In genomic region chr22:46124383-46125144, GRCh38 we compare ENCODE assay signal across 1 cellular context.
TF ChIP-seq lines count a peak whose summit lies in the region.

No MANE protein-coding gene starts in this region.

TF ChIP-seq in K562, 482 proteins besides CTCF, POLR2A, EP300 and RAD21:
- TF ChIP-seq CBFA2T3 (IDR thresholded peaks at IDR 0.05) = peak; percentile 32
- 0 out of 2 replicates have a peak, but pooled peaks have one; percentile 24 for TF ChIP-seq ARID1B (IDR thresholded peaks at IDR 0.05)
- TF ChIP-seq TSC22D4 (tag; IDR thresholded peaks at IDR 0.05) = no peak
- TF ChIP-seq TCF3 (CRISPR knock-in tag; IDR thresholded peaks at IDR 0.05) = peak; percentile 26; the same call in 1 of the 2 replicates
